ENCODE assay signal across 1 cellular context in genomic region chr1:53303175-53303574, GRCh38.
TF ChIP-seq lines count a peak whose summit lies in the region.

No MANE protein-coding gene starts in this region.

TF ChIP-seq in WTC11, 78 proteins besides CTCF, POLR2A, EP300 and RAD21 (continued from another document):
- TF ChIP-seq, protein P1, sequence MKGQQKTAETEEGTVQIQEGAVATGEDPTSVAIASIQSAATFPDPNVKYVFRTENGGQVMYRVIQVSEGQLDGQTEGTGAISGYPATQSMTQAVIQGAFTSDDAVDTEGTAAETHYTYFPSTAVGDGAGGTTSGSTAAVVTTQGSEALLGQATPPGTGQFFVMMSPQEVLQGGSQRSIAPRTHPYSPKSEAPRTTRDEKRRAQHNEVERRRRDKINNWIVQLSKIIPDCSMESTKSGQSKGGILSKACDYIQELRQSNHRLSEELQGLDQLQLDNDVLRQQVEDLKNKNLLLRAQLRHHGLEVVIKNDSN (CRISPR knock-in tag; IDR thresholded peaks at IDR 0.05), result no peak
- TF ChIP-seq, protein P2, sequence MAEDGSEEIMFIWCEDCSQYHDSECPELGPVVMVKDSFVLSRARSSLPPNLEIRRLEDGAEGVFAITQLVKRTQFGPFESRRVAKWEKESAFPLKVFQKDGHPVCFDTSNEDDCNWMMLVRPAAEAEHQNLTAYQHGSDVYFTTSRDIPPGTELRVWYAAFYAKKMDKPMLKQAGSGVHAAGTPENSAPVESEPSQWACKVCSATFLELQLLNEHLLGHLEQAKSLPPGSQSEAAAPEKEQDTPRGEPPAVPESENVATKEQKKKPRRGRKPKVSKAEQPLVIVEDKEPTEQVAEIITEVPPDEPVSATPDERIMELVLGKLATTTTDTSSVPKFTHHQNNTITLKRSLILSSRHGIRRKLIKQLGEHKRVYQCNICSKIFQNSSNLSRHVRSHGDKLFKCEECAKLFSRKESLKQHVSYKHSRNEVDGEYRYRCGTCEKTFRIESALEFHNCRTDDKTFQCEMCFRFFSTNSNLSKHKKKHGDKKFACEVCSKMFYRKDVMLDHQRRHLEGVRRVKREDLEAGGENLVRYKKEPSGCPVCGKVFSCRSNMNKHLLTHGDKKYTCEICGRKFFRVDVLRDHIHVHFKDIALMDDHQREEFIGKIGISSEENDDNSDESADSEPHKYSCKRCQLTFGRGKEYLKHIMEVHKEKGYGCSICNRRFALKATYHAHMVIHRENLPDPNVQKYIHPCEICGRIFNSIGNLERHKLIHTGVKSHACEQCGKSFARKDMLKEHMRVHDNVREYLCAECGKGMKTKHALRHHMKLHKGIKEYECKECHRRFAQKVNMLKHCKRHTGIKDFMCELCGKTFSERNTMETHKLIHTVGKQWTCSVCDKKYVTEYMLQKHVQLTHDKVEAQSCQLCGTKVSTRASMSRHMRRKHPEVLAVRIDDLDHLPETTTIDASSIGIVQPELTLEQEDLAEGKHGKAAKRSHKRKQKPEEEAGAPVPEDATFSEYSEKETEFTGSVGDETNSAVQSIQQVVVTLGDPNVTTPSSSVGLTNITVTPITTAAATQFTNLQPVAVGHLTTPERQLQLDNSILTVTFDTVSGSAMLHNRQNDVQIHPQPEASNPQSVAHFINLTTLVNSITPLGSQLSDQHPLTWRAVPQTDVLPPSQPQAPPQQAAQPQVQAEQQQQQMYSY (CRISPR knock-in tag; IDR thresholded peaks at IDR 0.05), result no peak
TF ChIP-seq in WTC11: peak in this region for 0.
